8 cellular contexts compared by ENCODE assay signal in genomic region chr4:86927843-86928395, GRCh38. TPM values are rescaled to one million over a fixed set of nuclear protein-coding genes. Genes with fewer than 3 reads are reported as not detected.
A peak's percentile ranks its signal among the peaks of the same experiment; 100 is the strongest.
DNase-seq lines count a peak whose midpoint lies in the region; ATAC-seq, FAIRE-seq and TF ChIP-seq lines count a peak whose summit lies in the region.

No MANE protein-coding gene starts in this region.

- 16 to 31% (median 27%) methylated on average over 2 of the region's 2 CpGs for WGBS in adrenal gland, 4 donors

- peaks cover 20% of the 10 kb centered on the region for H3K4me1 Mint-ChIP-seq in memory B cell

- TF ChIP-seq POLR2A in adrenal gland (IDR thresholded peaks at IDR 0.05) (no peak), H54 (IDR thresholded peaks at IDR 0.05; ENCODE audit: low read depth, low read length) (no peak)

- no peak for TF ChIP-seq CTCF in adrenal gland (IDR thresholded peaks at IDR 0.05)

- peak overlapping the region; percentile 45 for H3K27ac Mint-ChIP-seq in memory B cell

- peaks cover 8% of the 10 kb centered on the region for H3K36me3 Mint-ChIP-seq in memory B cell

- no peaks in the 10 kb centered on the region for H3K9me3 Mint-ChIP-seq in memory B cell

- H3K27ac ChIP-seq in adrenal gland, result peak overlapping the region in 4 of 5 donors; percentile 25 to 77 (median 54)

- no peaks in the 10 kb centered on the region for H3K9me3 ChIP-seq in adrenal gland (replicated peaks in 1 of 3)

- H3K4me3 ChIP-seq in adrenal gland, result no peak overlapping the region

- no peaks in the 10 kb centered on the region for H3K27me3 ChIP-seq in adrenal gland

- intact Hi-C loops in adrenal gland (cut with DNase I), result loop anchor here in 1 of 2 donors (10.0 kb wide), 1 partner anchor 167 kb away; no protein-coding TSS in a partner anchor

- FAIRE-seq in H54 (lab: Jason Lieb, UNC), result no peak

- peak overlapping the region; percentile 0 for H3K4me3 Mint-ChIP-seq in memory B cell

- DNase-seq in AML-193 (lab: John Stamatoyannopoulos, UW) (peak; percentile 51 to 65), adrenal gland (peak; percentile 40 to 88 (median 79)), memory B cell (ENCODE audit: low spot score in 2 of 2) (no peak), H54 (ENCODE audit: insufficient read length, low spot score) (no peak), cerebellar cortex (ENCODE audit: low spot score) (no peak), NCI-H1048 (lab: John Stamatoyannopoulos, UW) (no peak)

- no peaks in the 10 kb centered on the region for H3K36me3 ChIP-seq in adrenal gland (replicated peaks in 1 of 2)

- H3K4me1 ChIP-seq in adrenal gland (replicated peaks in 1 of 2), result peaks cover 0 to 16% of the 10 kb centered on the region in 2 donors

- H3K27me3 Mint-ChIP-seq in memory B cell, result no peaks in the 10 kb centered on the region

- ATAC-seq in HG02610 (IDR thresholded peaks at IDR 0.05; ENCODE audit: unreplicated experiment) (peak; percentile 40), memory B cell (ENCODE audit: low read depth) (no peak), HG03095 (IDR thresholded peaks at IDR 0.05; ENCODE audit: unreplicated experiment) (no peak)

RNA-seq across cellular contexts. Expression of gene AFF1, which starts 6.9 kb away (rescaled TPM):
- total RNA-seq in adrenal gland, result 100 to 1,000 TPM in 1 of 8 donors, 10 to 100 TPM in 7; 42.1 to 109 (median 63.3) TPM
- polyA plus RNA-seq in adrenal gland, result 10 to 100 TPM in 2 of 3 donors, 1 to 10 TPM in 1; 9.9 to 44.1 (median 26.2) TPM

RNA-seq across cellular contexts. Expression of gene C4orf36, which starts 35.7 kb away (rescaled TPM):
- 1 to 10 TPM in 3 of 8 donors, under 1 TPM in 4, not detected in 1; 0.28 to 2.0 (median 0.61) TPM for total RNA-seq in adrenal gland
- under 1 TPM in 1 of 3 donors, not detected in 2; 0.20 TPM for polyA plus RNA-seq in adrenal gland

Comparison
In these comparisons a context has a peak if more than half of its experiments do, and no peak if none do; other contexts are left out.
1. DNase-seq: peak in AML-193 (2 of 2) and adrenal gland (7 of 7); none in memory B cell (0 of 2), H54 (single experiment), cerebellar cortex (single experiment) and NCI-H1048 (single experiment).